20 cellular contexts compared by ENCODE assay signal in genomic region chr18:77044866-77045664, GRCh38.
DNase-seq lines count a peak whose midpoint lies in the region; FAIRE-seq and TF ChIP-seq lines count a peak whose summit lies in the region.
"Had no signal": no experiment of that assay in that cellular context is flagged by ENCODE, and none has a peak within 500 bp of the region (broad histone marks: within the 10 kb centered on the region; RNA-seq: fewer than 3 reads in every experiment).

No MANE protein-coding gene starts in this region.

- no peaks in the 10 kb centered on the region for H3K9me3 Mint-ChIP-seq in activated T-cell treated with anti-CD3 and anti-CD28 coated beads, Interleukin-2, amount 50 U/mL, for 24 hours

- H3K27ac Mint-ChIP-seq in activated T-cell treated with anti-CD3 and anti-CD28 coated beads, Interleukin-2, amount 50 U/mL, for 24 hours, result peak overlapping the region; percentile 60

- H3K36me3 Mint-ChIP-seq in activated T-cell treated with anti-CD3 and anti-CD28 coated beads, Interleukin-2, amount 50 U/mL, for 24 hours (ENCODE audit: low read depth), result peaks cover 71% of the 10 kb centered on the region

- no peak overlapping the region for H3K9ac ChIP-seq in kidney (ENCODE audit: low read length in 2 of 2)

- FAIRE-seq in kidney (lab: Jason Lieb, UNC), result no peak
- FAIRE-seq: HTR-8/SVneo had no signal

- no peaks in the 10 kb centered on the region for H3K4me1 ChIP-seq in kidney (ENCODE audit: control insufficient read depth in 1 of 2, insufficient read depth in 1 of 2, low read depth in 1 of 2, low read length in 2 of 2)
- H3K4me1 ChIP-seq: left lung had no signal

- intact Hi-C loops in kidney (cut with DNase I), result no loop called here

- peaks cover 0 to 2% of the 10 kb centered on the region in 2 donors for H3K36me3 ChIP-seq in kidney (ENCODE audit: control insufficient read depth in 1 of 2, insufficient read depth in 2 of 2, low read length in 2 of 2)
- H3K36me3 ChIP-seq: vagina had no signal

- no peak for TF ChIP-seq CTCF in kidney (IDR thresholded peaks at IDR 0.05; ENCODE audit: borderline replicate concordance, extremely low read depth, insufficient read depth)

- H3K27ac ChIP-seq in temporal lobe (ENCODE audit: low read depth, low read length) (peak overlapping the region; percentile 97), kidney (ENCODE audit: low read depth in 2 of 2, low read length in 2 of 2) (no peak overlapping the region)
- H3K27ac ChIP-seq: left lung, psoas muscle, vagina had no signal

- H3K4me3 ChIP-seq in kidney (ENCODE audit: low read length in 2 of 2), result no peak overlapping the region
- H3K4me3 ChIP-seq: left lung, psoas muscle, vagina had no signal

- H3K4me1 Mint-ChIP-seq in activated T-cell treated with anti-CD3 and anti-CD28 coated beads, Interleukin-2, amount 50 U/mL, for 24 hours (ENCODE audit: low read depth), result peaks cover 33% of the 10 kb centered on the region

- no peak overlapping the region for H3K4me3 Mint-ChIP-seq in activated T-cell treated with anti-CD3 and anti-CD28 coated beads, Interleukin-2, amount 50 U/mL, for 24 hours

- H3K9me3 ChIP-seq in kidney (ENCODE audit: control insufficient read depth in 1 of 2, low read length in 2 of 2), result no peaks in the 10 kb centered on the region
- H3K9me3 ChIP-seq: psoas muscle, vagina had no signal

- no peak for DNase-seq in activated T-cell treated with anti-CD3 and anti-CD28 coated beads, Interleukin-2, amount 50 U/mL, for 24 hours
- no peak for DNase-seq in activated T-cell treated with anti-CD3 and anti-CD28 coated beads, Interleukin-2, amount 50 U/mL, for 1 hour
- peak; percentile 60 for DNase-seq in NAMALWA (ENCODE audit: low spot score)
- peak; percentile 70 for DNase-seq in germinal center (ENCODE audit: low spot score)
- DNase-seq in HCEC 1CT, result no peak
- DNase-seq in kidney, result no peak
- DNase-seq in cerebellar nuclear complex (lab: John Stamatoyannopoulos, UW), result no peak
- DNase-seq: ACHN; activated CD8-positive, alpha-beta memory T cell treated with anti-CD3 and anti-CD28 coated beads, Interleukin-2, amount 50 U/mL, for 48 hours; activated naive CD4-positive, alpha-beta T cell treated with anti-CD3 and anti-CD28 coated beads, Interleukin-2, amount 50 U/mL, for 16 hours; effector memory CD4-positive, alpha-beta T cell; GDM1; hypothalamus; left lung; NCI-H187; psoas muscle; stimulated activated naive CD8-positive, alpha-beta T cell treated with anti-CD3 and anti-CD28 coated beads, Interleukin-15, Interleukin-2, amounts not matched to agents 100 U/mL and 50 U/mL, for 24 hours had no signal

- H3K27me3 Mint-ChIP-seq in activated T-cell treated with anti-CD3 and anti-CD28 coated beads, Interleukin-2, amount 50 U/mL, for 24 hours, result no peaks in the 10 kb centered on the region

Comparison
In these comparisons a context has a peak if more than half of its experiments do, and no peak if none do; other contexts are left out.
1. DNase-seq: peak in NAMALWA (single experiment) and germinal center (single experiment); none in activated T-cell treated with anti-CD3 and anti-CD28 coated beads, Interleukin-2, amount 50 U/mL, for 24 hours (single experiment), activated T-cell treated with anti-CD3 and anti-CD28 coated beads, Interleukin-2, amount 50 U/mL, for 1 hour (single experiment), HCEC 1CT (single experiment), kidney (single experiment) and cerebellar nuclear complex (0 of 2).